Comparison of ENCODE assay signal across 18 cellular contexts in the genomic region with DNA sequence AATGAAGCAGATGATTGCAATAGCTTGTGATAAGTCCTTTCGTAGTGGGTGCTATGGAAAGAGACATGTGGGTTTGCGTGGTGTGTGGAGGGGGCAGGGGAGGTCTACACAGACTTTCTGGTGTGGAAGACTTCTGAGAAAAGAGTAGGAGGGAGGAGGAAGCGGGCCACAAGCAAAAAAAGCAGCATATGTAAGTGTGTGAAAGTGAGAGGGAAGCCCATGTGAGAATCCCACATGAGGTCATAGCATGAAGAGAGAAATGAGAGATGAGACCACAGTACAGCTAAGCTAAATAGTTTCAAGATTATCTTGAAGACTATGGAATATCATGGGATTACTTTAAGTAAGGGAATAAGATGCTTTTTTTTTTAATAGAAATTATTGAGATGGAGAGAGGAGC.
DNase-seq lines count a peak whose midpoint lies in the region; ATAC-seq and TF ChIP-seq lines count a peak whose summit lies in the region.
"Had no signal": no experiment of that assay in that cellular context is flagged by ENCODE, and none has a peak within 500 bp of the region (broad histone marks: within the 10 kb centered on the region; RNA-seq: fewer than 3 reads in every experiment).

No MANE protein-coding gene starts in this region.

- H3K4me3 Mint-ChIP-seq in activated T-cell treated with anti-CD3 and anti-CD28 coated beads, Interleukin-2, amount 50 U/mL, for 4 hours: no peak overlapping the region
- H3K4me3 Mint-ChIP-seq in endothelial cell (ENCODE audit: unreplicated experiment): no peak overlapping the region
- H3K4me3 Mint-ChIP-seq: CD4-positive, alpha-beta T cell; IgD-negative memory B cell had no signal

- no peaks in the 10 kb centered on the region for H3K36me3 Mint-ChIP-seq in activated T-cell treated with anti-CD3 and anti-CD28 coated beads, Interleukin-2, amount 50 U/mL, for 4 hours (ENCODE audit: insufficient read depth)
- no peaks in the 10 kb centered on the region for H3K36me3 Mint-ChIP-seq in endothelial cell (ENCODE audit: low read depth, unreplicated experiment)
- H3K36me3 Mint-ChIP-seq: IgD-negative memory B cell had no signal

- no peak for TF ChIP-seq CTCF in GM06990 (IDR thresholded peaks at IDR 0.05; ENCODE audit: insufficient read depth, low read length, poor library complexity, severe bottlenecking)
- no peak for TF ChIP-seq CTCF in endothelial cell (IDR thresholded peaks at IDR 0.05; ENCODE audit: unreplicated experiment)

- DNase-seq in GM06990 (ENCODE audit: extremely low read depth, insufficient read length) (peak; percentile 27), NCI-H526 (lab: John Stamatoyannopoulos, UW) (no peak), endothelial cell (ENCODE audit: low spot score) (no peak)
- DNase-seq in activated T-cell treated with anti-CD3 and anti-CD28 coated beads, Interleukin-2, amount 50 U/mL, for 4 hours: no peak
- DNase-seq in activated CD4-positive, CD25-positive, alpha-beta regulatory T cell (lab: John Stamatoyannopoulos, UW): no peak
- DNase-seq: activated gamma-delta T cell treated with Interleukin-2 at 50 U/mL for 16 hours; CD4-positive, alpha-beta T cell; dermis blood vessel endothelial cell; EL; NCI-H1092 treated with DMSO at 0.1 percent for 48 hours; NCI-H2227 treated with DMSO at 0.1 percent for 48 hours; stimulated activated naive CD4-positive, alpha-beta T cell had no signal

- H3K36me3 ChIP-seq in GM06990 (ENCODE audit: control insufficient read depth, insufficient read depth, low read length): no peaks in the 10 kb centered on the region

- ATAC-seq in GM18909 (IDR thresholded peaks at IDR 0.05; ENCODE audit: poor library complexity, unreplicated experiment) (peak; percentile 91), HG02763 (IDR thresholded peaks at IDR 0.05; ENCODE audit: unreplicated experiment) (peak; percentile 87), HG03378 (IDR thresholded peaks at IDR 0.05; ENCODE audit: unreplicated experiment) (peak; percentile 38)
- ATAC-seq in activated T-cell treated with anti-CD3 and anti-CD28 coated beads, Interleukin-2, amount 50 U/mL, for 4 hours: no peak
- ATAC-seq: SK-N-SH treated with all-trans-retinoic acid at 6 μM for 48 hours had no signal

- H3K4me3 ChIP-seq in GM06990 (replicated peaks; ENCODE audit: low read depth, low read length): no peak overlapping the region
- H3K4me3 ChIP-seq: hepatocyte had no signal

- no peak overlapping the region for H3K27ac Mint-ChIP-seq in endothelial cell (ENCODE audit: unreplicated experiment)
- H3K27ac Mint-ChIP-seq: CD4-positive, alpha-beta T cell; IgD-negative memory B cell had no signal

- no peaks in the 10 kb centered on the region for H3K4me1 Mint-ChIP-seq in activated T-cell treated with anti-CD3 and anti-CD28 coated beads, Interleukin-2, amount 50 U/mL, for 4 hours (ENCODE audit: low read depth)
- H3K4me1 Mint-ChIP-seq in endothelial cell (ENCODE audit: unreplicated experiment): no peaks in the 10 kb centered on the region
- H3K4me1 Mint-ChIP-seq: IgD-negative memory B cell had no signal

- no peaks in the 10 kb centered on the region for H3K27me3 Mint-ChIP-seq in activated T-cell treated with anti-CD3 and anti-CD28 coated beads, Interleukin-2, amount 50 U/mL, for 4 hours (ENCODE audit: low read depth)
- no peaks in the 10 kb centered on the region for H3K27me3 Mint-ChIP-seq in endothelial cell (ENCODE audit: unreplicated experiment)
- H3K27me3 Mint-ChIP-seq: CD4-positive, alpha-beta T cell; IgD-negative memory B cell had no signal

- no peaks in the 10 kb centered on the region for H3K27me3 ChIP-seq in GM06990 (replicated peaks; ENCODE audit: control insufficient read depth, insufficient read depth, low read length)
- H3K27me3 ChIP-seq: hepatocyte had no signal

- H3K9me3 Mint-ChIP-seq in activated T-cell treated with anti-CD3 and anti-CD28 coated beads, Interleukin-2, amount 50 U/mL, for 4 hours: peaks cover 9% of the 10 kb centered on the region
- H3K9me3 Mint-ChIP-seq in endothelial cell (ENCODE audit: unreplicated experiment): no peaks in the 10 kb centered on the region
- H3K9me3 Mint-ChIP-seq: CD4-positive, alpha-beta T cell had no signal

Comparison
In these comparisons a context has a peak if more than half of its experiments do, and no peak if none do; other contexts are left out.
1. ATAC-seq: peak in GM18909 (single experiment), HG02763 (single experiment) and HG03378 (single experiment); none in activated T-cell treated with anti-CD3 and anti-CD28 coated beads, Interleukin-2, amount 50 U/mL, for 4 hours (0 of 2).